In the genomic region with DNA sequence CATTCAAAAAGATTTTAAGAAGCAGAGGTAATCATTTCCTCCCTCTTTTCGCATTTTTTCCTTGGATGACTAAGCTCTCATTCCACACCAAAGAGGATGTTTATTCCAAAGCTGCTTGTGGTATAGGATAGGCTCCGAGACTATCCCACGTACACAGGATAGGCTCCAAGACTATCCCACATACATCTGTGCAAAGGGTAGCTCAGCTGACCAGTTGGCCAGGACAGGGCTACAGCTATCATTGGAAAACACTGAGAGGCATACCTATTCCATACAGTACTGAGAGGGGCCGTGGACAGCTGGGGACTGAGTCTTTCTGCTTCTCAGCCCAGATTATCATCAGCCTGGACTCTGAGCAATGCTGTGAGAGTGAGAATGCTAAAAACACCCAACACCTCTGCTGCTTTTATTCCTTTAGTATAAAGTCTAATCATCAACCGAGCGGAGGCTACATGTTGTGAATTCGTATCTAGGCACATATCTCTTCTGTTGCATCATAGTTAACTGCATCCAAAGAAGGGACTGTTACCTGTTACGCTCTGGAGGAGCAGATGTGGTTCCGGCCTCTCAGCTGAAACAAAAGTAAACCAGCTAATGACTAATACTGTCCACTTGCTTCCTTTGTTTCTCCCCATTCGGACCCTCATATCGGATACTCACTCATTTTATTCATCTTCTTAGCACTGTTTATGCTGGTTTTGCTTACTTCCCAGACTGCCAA, we compare ENCODE assay signal across 14 cellular contexts.
DNase-seq lines count a peak whose midpoint lies in the region; ATAC-seq, FAIRE-seq and TF ChIP-seq lines count a peak whose summit lies in the region.
"Had no signal": no experiment of that assay in that cellular context is flagged by ENCODE, and none has a peak within 500 bp of the region (broad histone marks: within the 10 kb centered on the region; RNA-seq: fewer than 3 reads in every experiment).

No MANE protein-coding gene starts in this region.

- ATAC-seq in A549: peak; percentile 95 to 96
- ATAC-seq: activated CD8-positive, alpha-beta T cell treated with anti-CD3 and anti-CD28 coated beads, Interleukin-2, amount 10 ng/mL, durations not matched to agents 7 days and 5 days had no signal

- peaks cover 10% of the 10 kb centered on the region for H3K9me3 Mint-ChIP-seq in endothelial cell (ENCODE audit: unreplicated experiment)

- peak overlapping the region; percentile 81 for H3K4me2 ChIP-seq in A549

- H3K36me3 Mint-ChIP-seq in endothelial cell (ENCODE audit: low read depth, unreplicated experiment): peaks cover 11% of the 10 kb centered on the region

- H3K9me3 ChIP-seq in A549: peaks cover 31% of the 10 kb centered on the region
- H3K9me3 ChIP-seq in uterus: no peaks in the 10 kb centered on the region
- H3K9me3 ChIP-seq: thyroid gland had no signal

- no peak overlapping the region for H3K27ac Mint-ChIP-seq in endothelial cell (ENCODE audit: unreplicated experiment)
- H3K27ac Mint-ChIP-seq: activated CD8-positive, alpha-beta T cell treated with anti-CD3 and anti-CD28 coated beads, Interleukin-2, amount 10 ng/mL, durations not matched to agents 7 days and 5 days; naive B cell; T-helper 1 cell treated with Interleukin-12 subunit alpha and Interleukin-12 subunit beta and Interleukin-4 antibody, amounts not matched to agents 30 μg/mL and 1 μg/mL, for 36 hours had no signal

- 0 out of 3 replicates have a peak overlapping the region, but pooled peaks have one; percentile 13 for H3K4me3 ChIP-seq in A549
- no peak overlapping the region for H3K4me3 ChIP-seq in HFF-Myc (replicated peaks; ENCODE audit: low read depth, low read length)
- H3K4me3 ChIP-seq in uterus: no peak overlapping the region
- H3K4me3 ChIP-seq: thyroid gland had no signal

- CTCF ChIA-PET in A549 (lab: Yijun Ruan, JAX): interaction anchor here (0.7 to 1.9 kb wide), 6 partner anchors 8 to 293 kb away, joined by 3 to 6 read pairs (median 3); no protein-coding TSS in a partner anchor

- TF ChIP-seq RAD21 in A549 (conservative IDR thresholded peaks at IDR 0.05 in 1 of 2, IDR thresholded peaks at IDR 0.05 in 1 of 2): no peak; a peak in 1 of 5 replicates

- H3K27me3 Mint-ChIP-seq in endothelial cell (ENCODE audit: unreplicated experiment): peaks cover 1% of the 10 kb centered on the region
- H3K27me3 Mint-ChIP-seq: naive B cell had no signal

- H3K27me3 ChIP-seq in uterus: no peaks in the 10 kb centered on the region
- H3K27me3 ChIP-seq: thyroid gland had no signal

- H3K4me3 Mint-ChIP-seq in endothelial cell (ENCODE audit: unreplicated experiment): no peak overlapping the region
- H3K4me3 Mint-ChIP-seq: activated CD8-positive, alpha-beta T cell treated with anti-CD3 and anti-CD28 coated beads, Interleukin-2, amount 10 ng/mL, durations not matched to agents 7 days and 5 days; naive B cell; T-helper 1 cell treated with Interleukin-12 subunit alpha and Interleukin-12 subunit beta and Interleukin-4 antibody, amounts not matched to agents 30 μg/mL and 1 μg/mL, for 36 hours had no signal

- POLR2A ChIA-PET in A549 (lab: Yijun Ruan, JAX): interaction anchor here (0.7 to 1.1 kb wide), 2 partner anchors 8 to 83 kb away, joined by 3 to 4 read pairs; no protein-coding TSS in a partner anchor

- DNase-seq in A549 (ENCODE audit: low read depth in 1 of 2, low spot score in 1 of 2) (peak; percentile 37 to 71), HFF-Myc (ENCODE audit: extremely low read depth, low read depth) (peak; percentile 93), amniotic stem cell (lab: John Stamatoyannopoulos, UW) (peak; percentile 76), glomerular endothelial cell (ENCODE audit: extremely low read depth, low read depth, low spot score) (peak; percentile 96), endothelial cell (ENCODE audit: low spot score) (no peak), frontal cortex (ENCODE audit: low spot score in 2 of 2) (no peak), NCI-H82 treated with DMSO at 0.1 percent for 48 hours (lab: John Stamatoyannopoulos, UW; ENCODE audit: unreplicated experiment) (no peak), uterus (no peak)
- DNase-seq: activated CD8-positive, alpha-beta T cell treated with anti-CD3 and anti-CD28 coated beads, Interleukin-2, amount 10 ng/mL, durations not matched to agents 7 days and 5 days; activated naive CD4-positive, alpha-beta T cell treated with anti-CD3 and anti-CD28 coated beads, Interleukin-2, amount 50 U/mL, for 16 hours; naive B cell; NCI-H1694 treated with DMSO at 0.1 percent for 48 hours; thyroid gland had no signal

- no peak for TF ChIP-seq POLR2A in A549 (IDR thresholded peaks at IDR 0.05; ENCODE audit: low read length)
- TF ChIP-seq POLR2A in uterus (IDR thresholded peaks at IDR 0.05): no peak

- WGBS in A549 (ENCODE audit: missing lambda C conversion rate): 11% methylated on average over 11 of the region's 11 CpGs

- intact Hi-C loops in uterus (cut with DNase I; ENCODE audit: low total_unique reads): no loop called here

- FAIRE-seq in A549 (lab: Jason Lieb, UNC) (no peak), frontal cortex (lab: Jason Lieb, UNC) (no peak)

- H3K4me1 ChIP-seq in A549: peaks cover 32% of the 10 kb centered on the region
- H3K4me1 ChIP-seq in uterus: peaks cover 0 to 1% of the 10 kb centered on the region in 2 donors
- H3K4me1 ChIP-seq: thyroid gland had no signal

- TF ChIP-seq CTCF in A549 (IDR thresholded peaks at IDR 0.05): no peak
- no peak for TF ChIP-seq CTCF in HFF-Myc (IDR thresholded peaks at IDR 0.05; ENCODE audit: low read depth, low read length, missing control alignments)
- no peak for TF ChIP-seq CTCF in endothelial cell (IDR thresholded peaks at IDR 0.05; ENCODE audit: unreplicated experiment)
- TF ChIP-seq CTCF in uterus (IDR thresholded peaks at IDR 0.05): no peak

- H3K4me1 Mint-ChIP-seq in endothelial cell (ENCODE audit: unreplicated experiment): peaks cover 8% of the 10 kb centered on the region

- no peaks in the 10 kb centered on the region for H3K36me3 ChIP-seq in uterus
- H3K36me3 ChIP-seq: thyroid gland had no signal

- no peak for TF ChIP-seq EP300 in A549 (IDR thresholded peaks at IDR 0.05)

- H3K27ac ChIP-seq in A549 (peak overlapping the region; percentile 79 to 80), uterus (no peak overlapping the region)
- H3K27ac ChIP-seq: thyroid gland had no signal

TF ChIP-seq in A549, 52 proteins besides CTCF, POLR2A, EP300 and RAD21:
- 0 out of 2 replicates have a peak, but pooled peaks have one; percentile 36 for TF ChIP-seq GATA3 (IDR thresholded peaks at IDR 0.05; ENCODE audit: borderline replicate concordance)
- peak; percentile 50 to 81; a peak in 3 of 4 replicates for TF ChIP-seq CEBPB (IDR thresholded peaks at IDR 0.05)
- 0 out of 2 replicates have a peak, but pooled peaks have one; percentile 13 for TF ChIP-seq FOSL2 (IDR thresholded peaks at IDR 0.05)
- TF ChIP-seq FOSL2 (CRISPR knock-in tag; IDR thresholded peaks at IDR 0.05): no peak; the same call in 1 of the 2 replicates
- TF ChIP-seq ZC3H11A (IDR thresholded peaks at IDR 0.05): no peak
- TF ChIP-seq JUNB (IDR thresholded peaks at IDR 0.05): no peak

Comparison
In these comparisons a context has a peak if more than half of its experiments do, and no peak if none do; other contexts are left out.
1. DNase-seq: peak in A549 (2 of 2), HFF-Myc (single experiment), amniotic stem cell (single experiment) and glomerular endothelial cell (single experiment); none in endothelial cell (single experiment), frontal cortex (0 of 2), NCI-H82 treated with DMSO at 0.1 percent for 48 hours (single experiment) and uterus (0 of 2).
2. H3K27ac ChIP-seq: peak in A549 (2 of 2); none in uterus (0 of 2).